8 cellular contexts compared by ENCODE assay signal in the genomic region with DNA sequence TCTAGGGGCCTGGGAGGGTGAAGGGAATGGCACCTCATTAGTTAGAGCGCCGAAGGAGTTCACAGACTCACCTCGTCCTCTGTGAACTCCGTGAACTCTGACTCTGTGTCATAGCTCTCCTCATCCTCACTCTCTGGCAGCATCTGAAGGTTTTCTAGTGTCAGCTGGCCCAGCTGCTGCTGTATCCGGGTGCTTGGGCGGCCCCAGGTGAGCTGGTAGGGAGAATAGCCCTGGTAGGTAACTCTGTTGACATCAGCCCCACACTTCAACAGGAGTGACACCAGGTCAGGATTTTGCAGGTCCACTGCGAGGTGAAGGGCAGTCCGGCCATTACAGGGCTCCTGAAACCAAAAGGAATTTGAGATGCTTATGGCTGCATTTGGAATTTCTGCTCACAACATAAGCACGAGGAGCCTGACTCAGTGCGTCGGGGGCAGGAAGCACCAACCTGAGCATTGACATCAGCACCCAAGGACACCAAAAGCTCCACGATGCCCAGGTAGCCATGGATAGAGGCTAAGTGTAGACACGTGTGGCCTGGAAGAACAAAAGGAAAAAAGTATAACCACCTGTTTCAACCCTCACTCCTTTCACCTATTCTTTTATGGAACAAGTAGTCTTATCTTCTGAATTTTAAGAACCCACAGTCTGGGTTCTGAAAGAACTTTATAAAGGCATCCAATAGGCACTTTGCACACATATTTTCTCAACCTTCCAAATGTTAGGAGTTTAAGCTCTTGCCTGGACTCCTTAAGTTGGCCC. TPM values are rescaled to one million over a fixed set of nuclear protein-coding genes. Genes with fewer than 3 reads are reported as not detected.
A peak's percentile ranks its signal among the peaks of the same experiment; 100 is the strongest.
DNase-seq lines count a peak whose midpoint lies in the region; ATAC-seq and TF ChIP-seq lines count a peak whose summit lies in the region.

No MANE protein-coding gene starts in this region.

- H3K9ac ChIP-seq in parathyroid adenoma: no peak overlapping the region

- DNase-seq in GM12865 (ENCODE audit: low read depth) (peak; percentile 43), epithelial cell of prostate (ENCODE audit: low read depth, low spot score) (no peak), DMS153 (lab: John Stamatoyannopoulos, UW) (no peak)
- peak; percentile 82 for DNase-seq in activated CD4-positive, alpha-beta T cell treated with anti-CD3 and anti-CD28 coated beads, Interleukin-2, amount 10 ng/mL, durations not matched to agents 24 days and 14 days

- peak overlapping the region; percentile 99 for H3K27ac Mint-ChIP-seq in activated CD4-positive, alpha-beta T cell treated with anti-CD3 and anti-CD28 coated beads, Interleukin-2, amount 10 ng/mL, durations not matched to agents 24 days and 14 days

- no peaks in the 10 kb centered on the region for H3K36me3 ChIP-seq in parathyroid adenoma (ENCODE audit: control insufficient read depth, insufficient read depth, low read length)

- no peaks in the 10 kb centered on the region for H3K9me3 ChIP-seq in parathyroid adenoma (ENCODE audit: control insufficient read depth, low read length)

- peak overlapping the region; percentile 88 for H3K4me2 ChIP-seq in parathyroid adenoma (ENCODE audit: low read length)

- H3K27ac ChIP-seq in epithelial cell of prostate (peak overlapping the region; percentile 98), parathyroid adenoma (peak overlapping the region; percentile 100)

- no peaks in the 10 kb centered on the region for H3K27me3 Mint-ChIP-seq in activated CD4-positive, alpha-beta T cell treated with anti-CD3 and anti-CD28 coated beads, Interleukin-2, amount 10 ng/mL, durations not matched to agents 24 days and 14 days

- H3K9me3 Mint-ChIP-seq in activated CD4-positive, alpha-beta T cell treated with anti-CD3 and anti-CD28 coated beads, Interleukin-2, amount 10 ng/mL, durations not matched to agents 24 days and 14 days: no peaks in the 10 kb centered on the region

- H3K4me3 Mint-ChIP-seq in activated CD4-positive, alpha-beta T cell treated with anti-CD3 and anti-CD28 coated beads, Interleukin-2, amount 10 ng/mL, durations not matched to agents 24 days and 14 days: peak overlapping the region; percentile 97

- H3K4me1 ChIP-seq in parathyroid adenoma: peaks cover 44% of the 10 kb centered on the region

- peaks cover 56% of the 10 kb centered on the region for H3K4me1 Mint-ChIP-seq in activated CD4-positive, alpha-beta T cell treated with anti-CD3 and anti-CD28 coated beads, Interleukin-2, amount 10 ng/mL, durations not matched to agents 24 days and 14 days

- H3K4me3 ChIP-seq in GM12865 (ENCODE audit: low read depth, low read length) (peak overlapping the region; percentile 54), parathyroid adenoma (ENCODE audit: low read depth, low read length) (peak overlapping the region; percentile 54)

- ATAC-seq in GM18907 (IDR thresholded peaks at IDR 0.05; ENCODE audit: unreplicated experiment) (no peak), HG03097 (IDR thresholded peaks at IDR 0.05; ENCODE audit: low FRiP score, unreplicated experiment) (no peak), GM18520 (IDR thresholded peaks at IDR 0.05; ENCODE audit: unreplicated experiment) (no peak)

- no peak overlapping the region for H2AFZ ChIP-seq in parathyroid adenoma

- intact Hi-C loops in activated CD4-positive, alpha-beta T cell treated with anti-CD3 and anti-CD28 coated beads, Interleukin-2, amount 10 ng/mL, durations not matched to agents 24 days and 14 days (cut with micrococcal nuclease): loop anchor here (1.0 kb wide), 1 partner anchor 69 kb away; no protein-coding TSS in a partner anchor

- no peaks in the 10 kb centered on the region for H3K27me3 ChIP-seq in parathyroid adenoma (ENCODE audit: control insufficient read depth, insufficient read depth, low read length)

- TF ChIP-seq CTCF in GM12865 (IDR thresholded peaks at IDR 0.05; ENCODE audit: insufficient read depth, low read depth, low read length, missing control alignments) (no peak), parathyroid adenoma (IDR thresholded peaks at IDR 0.05) (no peak)

- H3K79me2 ChIP-seq in parathyroid adenoma: peaks cover 15% of the 10 kb centered on the region

- peaks cover 52% of the 10 kb centered on the region for H3K36me3 Mint-ChIP-seq in activated CD4-positive, alpha-beta T cell treated with anti-CD3 and anti-CD28 coated beads, Interleukin-2, amount 10 ng/mL, durations not matched to agents 24 days and 14 days (ENCODE audit: low read depth)

RNA-seq across cellular contexts. Expression of a gene that starts 2.0 kb away (rescaled TPM):
- 506 and 534 TPM in 2 replicates for total RNA-seq in activated CD4-positive, alpha-beta T cell treated with anti-CD3 and anti-CD28 coated beads, Interleukin-2, amount 10 ng/mL, durations not matched to agents 24 days and 14 days

Comparison
In these comparisons a context has a peak if more than half of its experiments do, and no peak if none do; other contexts are left out.
1. DNase-seq: peak in GM12865 (single experiment) and activated CD4-positive, alpha-beta T cell treated with anti-CD3 and anti-CD28 coated beads, Interleukin-2, amount 10 ng/mL, durations not matched to agents 24 days and 14 days (single experiment); none in epithelial cell of prostate (single experiment) and DMS153 (single experiment).